1 cellular context compared by ENCODE assay signal in the genomic region with DNA sequence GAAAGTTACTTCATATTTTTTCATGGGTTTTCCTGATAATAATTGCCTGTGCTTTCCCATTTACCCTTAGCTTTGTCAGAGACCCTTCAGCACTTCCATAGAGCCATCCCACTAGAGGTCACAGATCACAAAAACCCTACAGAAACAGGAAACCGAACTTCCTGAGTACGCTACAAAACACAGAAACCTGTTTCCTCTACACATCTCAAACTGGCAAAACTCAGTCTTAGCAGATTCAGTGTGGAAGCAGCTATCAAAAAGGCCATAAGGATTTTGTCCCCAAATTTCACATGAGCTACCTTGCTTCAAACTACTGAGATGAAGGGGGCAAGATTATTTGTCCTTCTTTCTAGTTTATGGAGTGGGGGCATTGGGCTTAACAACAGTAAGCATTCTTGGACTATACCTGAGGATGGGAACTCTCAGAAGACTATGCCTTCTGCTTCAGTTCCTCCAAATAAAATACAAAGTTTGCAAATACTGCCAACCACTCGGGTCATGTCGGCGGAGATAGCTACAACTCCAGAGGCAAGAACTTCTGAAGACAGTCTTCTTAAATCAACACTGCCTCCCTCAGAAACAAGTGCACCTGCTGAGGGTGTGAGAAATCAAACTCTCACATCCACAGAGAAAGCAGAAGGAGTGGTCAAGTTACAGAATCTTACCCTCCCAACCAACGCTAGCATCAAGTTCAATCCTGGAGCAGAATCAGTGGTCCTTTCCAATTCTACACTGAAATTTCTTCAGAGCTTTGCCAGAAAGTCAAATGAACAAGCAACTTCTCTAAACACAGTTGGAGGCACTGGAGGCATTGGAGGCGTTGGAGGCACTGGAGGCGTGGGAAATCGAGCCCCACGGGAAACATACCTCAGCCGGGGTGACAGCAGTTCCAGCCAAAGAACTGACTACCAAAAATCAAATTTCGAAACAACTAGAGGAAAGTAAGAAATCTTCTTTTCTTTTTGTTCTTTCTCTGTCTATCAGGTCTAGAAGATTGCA.
TF ChIP-seq lines count a peak whose summit lies in the region.

A gene with protein sequence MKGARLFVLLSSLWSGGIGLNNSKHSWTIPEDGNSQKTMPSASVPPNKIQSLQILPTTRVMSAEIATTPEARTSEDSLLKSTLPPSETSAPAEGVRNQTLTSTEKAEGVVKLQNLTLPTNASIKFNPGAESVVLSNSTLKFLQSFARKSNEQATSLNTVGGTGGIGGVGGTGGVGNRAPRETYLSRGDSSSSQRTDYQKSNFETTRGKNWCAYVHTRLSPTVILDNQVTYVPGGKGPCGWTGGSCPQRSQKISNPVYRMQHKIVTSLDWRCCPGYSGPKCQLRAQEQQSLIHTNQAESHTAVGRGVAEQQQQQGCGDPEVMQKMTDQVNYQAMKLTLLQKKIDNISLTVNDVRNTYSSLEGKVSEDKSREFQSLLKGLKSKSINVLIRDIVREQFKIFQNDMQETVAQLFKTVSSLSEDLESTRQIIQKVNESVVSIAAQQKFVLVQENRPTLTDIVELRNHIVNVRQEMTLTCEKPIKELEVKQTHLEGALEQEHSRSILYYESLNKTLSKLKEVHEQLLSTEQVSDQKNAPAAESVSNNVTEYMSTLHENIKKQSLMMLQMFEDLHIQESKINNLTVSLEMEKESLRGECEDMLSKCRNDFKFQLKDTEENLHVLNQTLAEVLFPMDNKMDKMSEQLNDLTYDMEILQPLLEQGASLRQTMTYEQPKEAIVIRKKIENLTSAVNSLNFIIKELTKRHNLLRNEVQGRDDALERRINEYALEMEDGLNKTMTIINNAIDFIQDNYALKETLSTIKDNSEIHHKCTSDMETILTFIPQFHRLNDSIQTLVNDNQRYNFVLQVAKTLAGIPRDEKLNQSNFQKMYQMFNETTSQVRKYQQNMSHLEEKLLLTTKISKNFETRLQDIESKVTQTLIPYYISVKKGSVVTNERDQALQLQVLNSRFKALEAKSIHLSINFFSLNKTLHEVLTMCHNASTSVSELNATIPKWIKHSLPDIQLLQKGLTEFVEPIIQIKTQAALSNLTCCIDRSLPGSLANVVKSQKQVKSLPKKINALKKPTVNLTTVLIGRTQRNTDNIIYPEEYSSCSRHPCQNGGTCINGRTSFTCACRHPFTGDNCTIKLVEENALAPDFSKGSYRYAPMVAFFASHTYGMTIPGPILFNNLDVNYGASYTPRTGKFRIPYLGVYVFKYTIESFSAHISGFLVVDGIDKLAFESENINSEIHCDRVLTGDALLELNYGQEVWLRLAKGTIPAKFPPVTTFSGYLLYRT (plus strand): TSS at position 201 of the 999 bp plus-strand sequence. CDS start 118 bp downstream, at position 319.

TF ChIP-seq in H1, 55 proteins besides CTCF, POLR2A, EP300 and RAD21:
- TF ChIP-seq ASH2L (IDR thresholded peaks at IDR 0.05; ENCODE audit: low read length) (no peak), SIX5 (IDR thresholded peaks at IDR 0.05; ENCODE audit: low read depth, low read length) (no peak), BRCA1 (IDR thresholded peaks at IDR 0.05; ENCODE audit: low read depth, low read length) (no peak), ZNF274 (IDR thresholded peaks at IDR 0.05; ENCODE audit: borderline replicate concordance, extremely low read depth, low read length) (no peak), SP2 (IDR thresholded peaks at IDR 0.05; ENCODE audit: low read length) (no peak), RFX5 (IDR thresholded peaks at IDR 0.05; ENCODE audit: borderline replicate concordance, low read depth, low read length) (no peak), MAFK (IDR thresholded peaks at IDR 0.05; ENCODE audit: low read depth, low read length) (no peak), NRF1 (IDR thresholded peaks at IDR 0.05; ENCODE audit: low read depth, low read length) (no peak), CEBPB (IDR thresholded peaks at IDR 0.05; ENCODE audit: low read depth, low read length) (no peak), GABPA (IDR thresholded peaks at IDR 0.05; ENCODE audit: borderline replicate concordance, insufficient read depth, low read length) (no peak), BACH1 (IDR thresholded peaks at IDR 0.05; ENCODE audit: low read length) (no peak), TAF1 (IDR thresholded peaks at IDR 0.05; ENCODE audit: low read depth, low read length) (no peak), EGR1 (IDR thresholded peaks at IDR 0.05; ENCODE audit: borderline replicate concordance, low read depth, low read length) (no peak), POLR2AphosphoS5 (IDR thresholded peaks at IDR 0.05; ENCODE audit: low read depth, low read length) (no peak), GTF2F1 (IDR thresholded peaks at IDR 0.05; ENCODE audit: borderline replicate concordance, low read depth, low read length) (no peak), JUN (IDR thresholded peaks at IDR 0.05; ENCODE audit: low read depth, low read length) (no peak), KDM1A (IDR thresholded peaks at IDR 0.05; ENCODE audit: borderline replicate concordance, low read length) (no peak)
